ENCODE assay signal across 32 cellular contexts in genomic region chr11:74845978-74846517, GRCh38.
"Had no signal": no experiment of that assay in that cellular context is flagged by ENCODE, and none has a peak within 500 bp of the region (broad histone marks: within the 10 kb centered on the region; RNA-seq: fewer than 3 reads in every experiment).

No MANE protein-coding gene starts in this region.

- ATAC-seq: left colon; left lung; lower lobe of right lung; naive thymus-derived CD8-positive, alpha-beta T cell; pancreas; right cardiac atrium; stimulated activated memory B cell treated with anti-CD40 and anti-IgM and Interleukin-4, amounts not matched to agents 10 μg/mL and 1 μg/mL and 100 μg/mL, for 72 hours; stimulated activated naive CD8-positive, alpha-beta T cell treated with anti-CD3 and anti-CD28 coated beads, Interleukin-15, amount 100 ng/mL, for 72 hours had no signal

- H3K4me3 ChIP-seq: left lung, lower lobe of right lung, pancreas, prostate gland, sigmoid colon, spleen, testis, thyroid gland, transverse colon, upper lobe of left lung, vagina had no signal

- H3K9me3 Mint-ChIP-seq: immature natural killer cell; naive thymus-derived CD8-positive, alpha-beta T cell; nephron; neural crest cell; stimulated activated memory B cell treated with anti-CD40 and anti-IgM and Interleukin-4, amounts not matched to agents 10 μg/mL and 1 μg/mL and 100 μg/mL, for 72 hours; stimulated activated naive CD8-positive, alpha-beta T cell treated with anti-CD3 and anti-CD28 coated beads, Interleukin-15, amount 100 ng/mL, for 72 hours had no signal

- H3K4me3 Mint-ChIP-seq: naive thymus-derived CD8-positive, alpha-beta T cell; nephron; neural crest cell; stimulated activated memory B cell treated with anti-CD40 and anti-IgM and Interleukin-4, amounts not matched to agents 10 μg/mL and 1 μg/mL and 100 μg/mL, for 72 hours; stimulated activated naive CD8-positive, alpha-beta T cell treated with anti-CD3 and anti-CD28 coated beads, Interleukin-15, amount 100 ng/mL, for 72 hours had no signal

- H3K27me3 ChIP-seq: left lung, pancreas, sigmoid colon, spleen, testis, thyroid gland, transverse colon, upper lobe of left lung, vagina had no signal

- FAIRE-seq: islet of Langerhans, kidney, pancreas, small intestine had no signal

- H3K4me1 Mint-ChIP-seq: nephron had no signal

- H3K27ac ChIP-seq: left lung, lower lobe of right lung, pancreas, prostate gland, sigmoid colon, spleen, testis, thyroid gland, transverse colon, upper lobe of left lung, vagina had no signal

- H3K27ac Mint-ChIP-seq: nephron; stimulated activated memory B cell treated with anti-CD40 and anti-IgM and Interleukin-4, amounts not matched to agents 10 μg/mL and 1 μg/mL and 100 μg/mL, for 72 hours; stimulated activated naive CD8-positive, alpha-beta T cell treated with anti-CD3 and anti-CD28 coated beads, Interleukin-15, amount 100 ng/mL, for 72 hours had no signal

- H3K4me1 ChIP-seq: left lung, lower lobe of right lung, pancreas, prostate gland, testis, thyroid gland, transverse colon, vagina had no signal

- H3K36me3 ChIP-seq: prostate gland had no signal

- DNase-seq: hypothalamus; immature natural killer cell; kidney; left colon; left lung; lower lobe of right lung; mammary epithelial cell; mesenchymal stem cell; naive thymus-derived CD8-positive, alpha-beta T cell; nucleus accumbens; pancreas; posterior cingulate gyrus; retina; right cardiac atrium; sigmoid colon; small intestine; spleen; stimulated activated CD4-positive, alpha-beta T cell treated with anti-CD3 and anti-CD28 coated beads, Interleukin-4, amount 100 ng/mL, for 24 hours; stimulated activated CD8-positive, alpha-beta memory T cell treated with anti-CD3 and anti-CD28 coated beads, Interleukin-4, amount 100 ng/mL, for 48 hours; stimulated activated naive CD4-positive, alpha-beta T cell treated with Interleukin-2 at 50 U/mL for 16 hours; stimulated activated naive CD8-positive, alpha-beta T cell treated with anti-CD3 and anti-CD28 coated beads, Interleukin-15, amount 100 ng/mL, for 72 hours; substantia nigra; testis; thyroid gland; transverse colon; upper lobe of left lung had no signal

- H3K27me3 Mint-ChIP-seq: naive thymus-derived CD8-positive, alpha-beta T cell; stimulated activated memory B cell treated with anti-CD40 and anti-IgM and Interleukin-4, amounts not matched to agents 10 μg/mL and 1 μg/mL and 100 μg/mL, for 72 hours; stimulated activated naive CD8-positive, alpha-beta T cell treated with anti-CD3 and anti-CD28 coated beads, Interleukin-15, amount 100 ng/mL, for 72 hours had no signal

- H3K9me3 ChIP-seq: left lung, lower lobe of right lung, pancreas, prostate gland, sigmoid colon, spleen, testis, thyroid gland, transverse colon, upper lobe of left lung, vagina had no signal
